Comparison of ENCODE assay signal across 8 cellular contexts in the genomic region with DNA sequence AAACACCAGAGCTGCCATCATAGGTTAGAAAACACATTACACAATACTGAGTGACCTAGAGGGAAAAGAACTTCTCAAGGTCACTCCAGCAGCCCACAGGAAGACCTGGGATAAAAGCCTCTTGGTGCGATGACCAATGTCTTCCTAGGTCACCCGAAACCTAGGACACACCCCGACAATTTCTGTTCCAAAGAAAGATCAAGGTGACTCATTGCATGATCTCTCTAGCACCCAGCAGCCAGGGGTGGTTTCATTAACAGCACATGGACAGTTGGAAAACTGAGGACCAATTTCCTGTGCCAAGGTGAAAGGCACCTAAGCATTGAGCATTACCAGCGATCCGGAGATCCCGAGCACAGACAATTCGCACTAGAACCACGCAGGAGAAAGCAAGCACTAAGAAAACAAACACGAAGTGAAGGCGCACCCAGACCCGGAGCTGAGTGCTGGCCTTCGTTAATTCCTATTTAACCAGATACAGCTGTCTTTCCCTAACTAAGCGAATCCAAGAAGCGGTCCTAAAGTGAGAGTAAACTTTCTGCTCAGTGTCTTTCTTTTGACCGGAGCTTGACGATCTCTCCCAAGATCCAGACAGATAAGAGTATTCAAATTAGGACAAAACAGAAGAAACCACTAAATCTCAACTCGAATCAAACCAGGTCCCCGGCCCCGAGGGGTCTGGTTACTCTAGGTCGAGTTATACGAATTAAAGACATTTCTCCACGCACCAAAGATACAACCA. TPM values are rescaled to one million over a fixed set of nuclear protein-coding genes. Genes with fewer than 3 reads are reported as not detected.
A peak's percentile ranks its signal among the peaks of the same experiment; 100 is the strongest.
DNase-seq lines count a peak whose midpoint lies in the region; ATAC-seq, FAIRE-seq and TF ChIP-seq lines count a peak whose summit lies in the region.

No MANE protein-coding gene starts in this region.

- H3K36me3 ChIP-seq in left lung (no peaks in the 10 kb centered on the region), testis (ENCODE audit: low read depth, missing control alignments) (no peaks in the 10 kb centered on the region)

- H3K27me3 ChIP-seq in left lung = peaks cover 16 to 46% of the 10 kb centered on the region in 2 donors
- no peaks in the 10 kb centered on the region for H3K27me3 ChIP-seq in testis

- H3K4me3 Mint-ChIP-seq in MCF 10A (ENCODE audit: unreplicated experiment) = peak overlapping the region; percentile 54

- 2% methylated on average over 22 of the region's 22 CpGs for WGBS in testis, 2 donors

- peaks cover 34% of the 10 kb centered on the region for H3K27me3 Mint-ChIP-seq in MCF 10A (ENCODE audit: insufficient read depth, unreplicated experiment)

- peaks cover 18% of the 10 kb centered on the region for H3K4me1 Mint-ChIP-seq in MCF 10A (ENCODE audit: insufficient read depth, unreplicated experiment)

- no peak for TF ChIP-seq POLR2A in testis (IDR thresholded peaks at IDR 0.05)

- DNase-seq in ELF-1 (ENCODE audit: low read depth, low spot score) (peak; percentile 8), HTR-8/SVneo (ENCODE audit: insufficient read length, low spot score) (peak; percentile 21), MCF 10A (ENCODE audit: unreplicated experiment) (peak; percentile 57), left lung (no peak), testis (peak; percentile 40), iPS-NIHi11 (ENCODE audit: low spot score) (no peak), DMS153 treated with DMSO at 0.1 percent for 48 hours (lab: John Stamatoyannopoulos, UW; ENCODE audit: unreplicated experiment) (no peak)

- FAIRE-seq in HTR-8/SVneo (lab: Jason Lieb, UNC) = no peak

- H3K27ac ChIP-seq in left lung (peak overlapping the region in 1 of 2 donors; percentile 7), testis (peak overlapping the region; percentile 15 to 70)

- no peaks in the 10 kb centered on the region for H3K9me3 Mint-ChIP-seq in MCF 10A (ENCODE audit: unreplicated experiment)

- no peaks in the 10 kb centered on the region for H3K36me3 Mint-ChIP-seq in MCF 10A (ENCODE audit: insufficient read depth, unreplicated experiment)

- intact Hi-C loops in MCF 10A (cut with micrococcal nuclease) (no loop called here), left lung (cut with DNase I) (no loop called here), testis (cut with DNase I; ENCODE audit: low total_unique reads) (no loop called here)

- ATAC-seq in left lung = peak; percentile 47
- no peak for ATAC-seq in HG02610 (IDR thresholded peaks at IDR 0.05; ENCODE audit: unreplicated experiment)

- H3K4me1 ChIP-seq in left lung (peaks cover 0 to 25% of the 10 kb centered on the region in 2 donors), testis (peaks cover 14% of the 10 kb centered on the region)

- POLR2A ChIA-PET in MCF 10A (lab: Yijun Ruan, JAX) = interaction anchor here (0.5 to 0.6 kb wide), 2 partner anchors 78 to 566 kb away, joined by 3 read pairs; no protein-coding TSS in a partner anchor

- no TSS peak for BruUV-seq in MCF 10A (replicated peaks; lab: Mats Ljungman, UMichigan)

- TF ChIP-seq CTCF in MCF 10A (IDR thresholded peaks at IDR 0.05; ENCODE audit: unreplicated experiment) (no peak), left lung (IDR thresholded peaks at IDR 0.05) (no peak), testis (IDR thresholded peaks at IDR 0.05) (no peak)

- H3K27ac Mint-ChIP-seq in MCF 10A (ENCODE audit: low read depth, unreplicated experiment) = no peak overlapping the region

- H3K4me3 ChIP-seq in left lung = peak overlapping the region; percentile 51 to 59
- H3K4me3 ChIP-seq in testis = peak overlapping the region; percentile 55 to 64

- H3K9me3 ChIP-seq in left lung (no peaks in the 10 kb centered on the region), testis (no peaks in the 10 kb centered on the region)

- CTCF ChIA-PET in MCF 10A (lab: Yijun Ruan, JAX) = interaction anchor here (0.6 to 1.6 kb wide), 6 partner anchors 13 to 538 kb away, joined by 3 to 7 read pairs (median 3); no protein-coding TSS in a partner anchor

RNA-seq across cellular contexts. Expression of a gene that starts 1.4 kb away (rescaled TPM):
- total RNA-seq in MCF 10A (2022) (0.29 and 0.49 TPM in 2 replicates), left lung (1 to 10 TPM; 6.8 to 7.8 TPM), testis (10 to 100 TPM; 82.2 to 83.8 TPM)
- polyA plus RNA-seq in testis (ENCODE audit: insufficient read depth, low read depth, low replicate concordance) = 7.8 TPM

Comparison
In these comparisons a context has a peak if more than half of its experiments do, and no peak if none do; other contexts are left out.
1. DNase-seq: peak in ELF-1 (single experiment), HTR-8/SVneo (single experiment), MCF 10A (single experiment) and testis (single experiment); none in left lung (0 of 2), iPS-NIHi11 (single experiment) and DMS153 treated with DMSO at 0.1 percent for 48 hours (single experiment).
2. RNA of a gene that starts 1.4 kb away (total RNA-seq): 82.2 to 83.8 TPM in testis; 6.8 to 7.8 TPM in left lung and 0.29 to 0.49 TPM in MCF 10A; every median in the first group is over 4 times any median in the second.